11 cellular contexts compared by ENCODE assay signal in the genomic region with DNA sequence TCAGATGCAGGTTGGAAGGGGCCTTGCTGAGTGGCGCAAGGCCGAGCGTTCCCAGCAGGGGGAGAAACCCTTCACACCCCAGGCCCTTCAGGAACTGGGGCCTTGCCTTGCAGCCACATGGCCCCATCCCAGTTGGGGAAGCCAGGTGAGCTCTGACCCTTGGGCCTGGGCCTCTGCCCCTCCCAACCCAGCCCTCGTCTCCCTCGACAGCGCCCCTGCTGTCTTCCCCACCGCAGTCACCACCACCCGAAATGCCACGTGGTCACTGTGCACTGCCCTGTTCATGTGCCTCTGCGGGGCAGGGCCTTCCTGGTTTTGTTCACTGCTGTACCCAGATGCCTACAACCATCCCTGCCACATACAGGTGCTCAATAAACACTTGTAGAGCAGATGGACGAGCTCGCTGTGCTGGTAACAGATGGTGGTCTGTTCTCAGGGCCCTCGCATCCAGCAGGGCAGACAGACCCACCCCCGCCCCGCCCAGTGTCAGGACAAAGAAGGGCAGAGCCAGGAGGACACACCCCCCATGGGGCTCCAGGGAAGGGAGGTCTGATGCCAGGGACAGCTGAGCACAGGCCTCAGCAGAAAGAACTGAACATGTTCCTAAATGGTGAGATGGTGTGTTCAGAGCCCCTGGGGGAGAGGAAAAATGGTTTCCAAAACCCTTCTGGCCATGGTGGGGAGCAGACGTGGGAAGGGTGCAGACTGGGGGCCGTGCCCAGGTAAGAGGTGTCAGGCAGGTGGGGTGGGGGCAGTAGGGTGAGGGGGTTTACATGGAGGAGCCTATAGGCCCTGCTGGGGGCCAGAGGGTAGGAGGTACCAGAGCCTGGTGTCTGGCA. TPM values are rescaled to one million over a fixed set of nuclear protein-coding genes. Genes with fewer than 3 reads are reported as not detected.
A peak's percentile ranks its signal among the peaks of the same experiment; 100 is the strongest.
DNase-seq lines count a peak whose midpoint lies in the region; ATAC-seq and TF ChIP-seq lines count a peak whose summit lies in the region.
"Had no signal": no experiment of that assay in that cellular context is flagged by ENCODE, and none has a peak within 500 bp of the region (broad histone marks: within the 10 kb centered on the region; RNA-seq: fewer than 3 reads in every experiment).

No MANE protein-coding gene starts in this region.

- DNase-seq in RWPE2 (ENCODE audit: low spot score) (no peak), fibroblast of gingiva (ENCODE audit: low read depth) (peak; percentile 49), T-helper 9 cell (no peak), lower leg skin (ENCODE audit: low spot score in 2 of 2) (no peak), NCI-H446 (lab: John Stamatoyannopoulos, UW) (no peak)
- DNase-seq: stimulated activated naive CD8-positive, alpha-beta T cell treated with anti-CD3 and anti-CD28 coated beads, Interleukin-15, Interleukin-2, amounts not matched to agents 100 U/mL and 50 U/mL, for 24 hours had no signal

- TF ChIP-seq POLR2A in lower leg skin (IDR thresholded peaks at IDR 0.05), result no peak

- TF ChIP-seq CTCF in 22Rv1 (IDR thresholded peaks at IDR 0.05), result peak; percentile 38
- TF ChIP-seq CTCF in GM12872 (IDR thresholded peaks at IDR 0.05; ENCODE audit: insufficient read depth, low read depth, low read length), result 0 out of 3 replicates have a peak, but pooled peaks have one; percentile 14
- peak; percentile 32 for TF ChIP-seq CTCF in RWPE2 (IDR thresholded peaks at IDR 0.05; ENCODE audit: poor library complexity, severe bottlenecking)
- peak in 1 of 3 donors; percentile 13 for TF ChIP-seq CTCF in lower leg skin (IDR thresholded peaks at IDR 0.05)

- H3K27me3 ChIP-seq in RWPE2 (ENCODE audit: insufficient read depth, poor library complexity, severe bottlenecking), result no peaks in the 10 kb centered on the region
- H3K27me3 ChIP-seq: SJCRH30 had no signal

- H3K36me3 ChIP-seq in RWPE2 (ENCODE audit: low read depth), result peaks cover 56% of the 10 kb centered on the region

- no peaks in the 10 kb centered on the region for H3K9me3 ChIP-seq in RWPE2 (ENCODE audit: severe bottlenecking)
- H3K9me3 ChIP-seq: SJCRH30 had no signal

- no peak overlapping the region for H3K4me3 ChIP-seq in RWPE2 (ENCODE audit: severe bottlenecking)
- H3K4me3 ChIP-seq in lower leg skin (ENCODE audit: low read depth, poor library complexity, severe bottlenecking), result no peak overlapping the region
- H3K4me3 ChIP-seq: SJCRH30, skin epidermis had no signal

- H3K4me1 ChIP-seq in RWPE2 (ENCODE audit: insufficient read depth, poor library complexity, severe bottlenecking), result peaks cover 14% of the 10 kb centered on the region

- intact Hi-C loops in lower leg skin (cut with DNase I; ENCODE audit: low total_unique reads), result no loop called here

- H3K27ac ChIP-seq in 22Rv1 (peak overlapping the region; percentile 82), RWPE2 (ENCODE audit: poor library complexity, severe bottlenecking) (peak overlapping the region; percentile 97)
- H3K27ac ChIP-seq: SJCRH30 had no signal

- 40 to 45% methylated on average over 17 of the region's 17 CpGs for WGBS in lower leg skin, 2 donors

- peak; percentile 2; the same call in 2 of the 3 replicates for ATAC-seq in RWPE2 (ENCODE audit: low read depth)
- no peak for ATAC-seq in GM18511 (IDR thresholded peaks at IDR 0.05; ENCODE audit: unreplicated experiment)
- ATAC-seq: stimulated activated naive CD8-positive, alpha-beta T cell treated with anti-CD3 and anti-CD28 coated beads, Interleukin-15, Interleukin-2, amounts not matched to agents 100 U/mL and 50 U/mL, for 24 hours had no signal

RNA-seq across cellular contexts. Expression of a gene that starts 3.7 kb away (rescaled TPM):
- 10 to 100 TPM; 39.1 to 61.2 (median 51.4) TPM for total RNA-seq in lower leg skin

RNA-seq across cellular contexts. Expression of a gene that starts 4.0 kb away (rescaled TPM):
- 10 to 100 TPM; 57.3 to 88.3 (median 70.7) TPM for total RNA-seq in lower leg skin

RNA-seq across cellular contexts. Expression of a gene that starts 5.9 kb away (rescaled TPM):
- total RNA-seq in lower leg skin, result 100 to 1,000 TPM; 124 to 186 (median 157) TPM

RNA-seq across cellular contexts. Expression of a gene that starts 10.9 kb away (rescaled TPM):
- total RNA-seq in lower leg skin, result 10 to 100 TPM; 14.5 to 47.9 (median 32.3) TPM

RNA-seq across cellular contexts. Expression of a gene that starts 19.9 kb away (rescaled TPM):
- 10 to 100 TPM; 55.5 to 99.7 (median 72.4) TPM for total RNA-seq in lower leg skin
